In genomic region chr5:121038438-121038837, GRCh38 we compare ENCODE assay signal across 35 cellular contexts.
"Had no signal": no experiment of that assay in that cellular context is flagged by ENCODE, and none has a peak within 500 bp of the region (broad histone marks: within the 10 kb centered on the region; RNA-seq: fewer than 3 reads in every experiment).

No MANE protein-coding gene starts in this region.

- H3K9me3 ChIP-seq: MG63 had no signal

- DNase-seq: Karpas-422, Kasumi-1, MG63, MM.1S, MV-4-11, NCI-H1048, NCI-H1092, NCI-H1092 treated with DMSO at 0.1 percent for 48 hours, NCI-H1105, NCI-H1105 treated with DMSO at 0.1 percent for 48 hours, NCI-H1417, NCI-H1417 treated with DMSO at 0.1 percent for 48 hours, NCI-H1436, NCI-H1436 treated with DMSO at 0.1 percent for 48 hours, NCI-H146, NCI-H1694, NCI-H1694 treated with DMSO at 0.1 percent for 48 hours, NCI-H187, NCI-H1930, NCI-H2029, NCI-H2029 treated with DMSO at 0.1 percent for 48 hours, NCI-H2081, NCI-H2081 treated with DMSO at 0.1 percent for 48 hours, NCI-H2107, NCI-H2171, NCI-H2171 treated with DMSO at 0.1 percent for 48 hours, NCI-H2227 treated with DMSO at 0.1 percent for 48 hours, NCI-H226, NCI-H345, NCI-H446, NCI-H446 treated with DMSO at 0.1 percent for 48 hours, NCI-H510A, NCI-H510A treated with DMSO at 0.1 percent for 48 hours, NCI-H524 had no signal

- H3K27me3 ChIP-seq: MG63 had no signal

- H3K27ac ChIP-seq: KMS-11 had no signal

- H3K4me2 ChIP-seq: KMS-11 had no signal

- H3K9ac ChIP-seq: KMS-11 had no signal

- H3K36me3 ChIP-seq: MG63 had no signal

- H3K4me3 ChIP-seq: MG63 had no signal
